Comparison of ENCODE assay signal across 13 cellular contexts in genomic region chr11:128424271-128424709, GRCh38.
DNase-seq lines count a peak whose midpoint lies in the region; ATAC-seq, FAIRE-seq and TF ChIP-seq lines count a peak whose summit lies in the region.
"Had no signal": no experiment of that assay in that cellular context is flagged by ENCODE, and none has a peak within 500 bp of the region (broad histone marks: within the 10 kb centered on the region; RNA-seq: fewer than 3 reads in every experiment).

No MANE protein-coding gene starts in this region.

- H3K36me3 ChIP-seq in SK-N-SH (replicated peaks in 1 of 2; ENCODE audit: control insufficient read depth in 1 of 2, insufficient read depth in 2 of 2, low read length in 1 of 2), result no peaks in the 10 kb centered on the region
- no peaks in the 10 kb centered on the region for H3K36me3 ChIP-seq in gastroesophageal sphincter
- no peaks in the 10 kb centered on the region for H3K36me3 ChIP-seq in mucosa of rectum (ENCODE audit: control insufficient read depth in 2 of 2, insufficient read depth in 2 of 2, low read length in 2 of 2)
- H3K36me3 ChIP-seq in suprapubic skin, result no peaks in the 10 kb centered on the region

- H4K20me1 ChIP-seq in SK-N-SH (ENCODE audit: insufficient read depth), result no peaks in the 10 kb centered on the region

- H3K4me1 ChIP-seq in SK-N-SH (ENCODE audit: control insufficient read depth in 1 of 2, insufficient read depth in 2 of 2, low read depth in 1 of 2, low read length in 1 of 2) (peaks cover 16 to 52% of the 10 kb centered on the region in 2 experiments; a peak in 3 of 4 replicates), gastroesophageal sphincter (peaks cover 0 to 50% (median 20%) of the 10 kb centered on the region in 3 donors), mucosa of rectum (ENCODE audit: control insufficient read depth in 2 of 2, insufficient read depth in 2 of 2, low read length in 2 of 2) (peaks cover 20 to 26% of the 10 kb centered on the region in 2 donors), suprapubic skin (peaks cover 10% of the 10 kb centered on the region)

- CTCF ChIA-PET in SK-N-SH (lab: Yijun Ruan, JAX), result interaction anchor here (0.9 to 2.1 kb wide), 3 partner anchors 10 to 252 kb away, joined by 3 to 9 read pairs (median 4); no protein-coding TSS in a partner anchor

- H3K4me3 ChIP-seq in SK-N-SH (ENCODE audit: low read depth in 2 of 2, low read length in 1 of 2) (no peak overlapping the region), gastroesophageal sphincter (no peak overlapping the region), mucosa of rectum (ENCODE audit: low read length in 2 of 2) (peak overlapping the region in 1 of 2 donors; percentile 39), suprapubic skin (no peak overlapping the region)

- H3K9me3 ChIP-seq in SK-N-SH (no peaks in the 10 kb centered on the region), gastroesophageal sphincter (no peaks in the 10 kb centered on the region), mucosa of rectum (ENCODE audit: control insufficient read depth in 2 of 2, low read length in 2 of 2) (no peaks in the 10 kb centered on the region), suprapubic skin (no peaks in the 10 kb centered on the region)

- no peak for TF ChIP-seq RAD21 in SK-N-SH (IDR thresholded peaks at IDR 0.05; ENCODE audit: low read length)

- H3K27me3 ChIP-seq in SK-N-SH (ENCODE audit: insufficient read depth) (no peaks in the 10 kb centered on the region), gastroesophageal sphincter (no peaks in the 10 kb centered on the region), mucosa of rectum (ENCODE audit: control insufficient read depth in 2 of 2, insufficient read depth in 2 of 2, low read length in 2 of 2) (no peaks in the 10 kb centered on the region), suprapubic skin (no peaks in the 10 kb centered on the region)

- H3K9me2 ChIP-seq in SK-N-SH, result no peaks in the 10 kb centered on the region

- TF ChIP-seq EP300 in SK-N-SH (IDR thresholded peaks at IDR 0.05; ENCODE audit: borderline replicate concordance in 1 of 2, low read depth in 1 of 2, low read length in 1 of 2), result no peak
- TF ChIP-seq EP300 in gastroesophageal sphincter (IDR thresholded peaks at IDR 0.05), result no peak
- no peak for TF ChIP-seq EP300 in suprapubic skin (IDR thresholded peaks at IDR 0.05)

- H3K4me2 ChIP-seq in SK-N-SH, result no peak overlapping the region

- DNase-seq in SK-N-SH (no peak), suprapubic skin (ENCODE audit: low spot score in 2 of 2) (no peak), kidney glomerular epithelial cell (lab: John Stamatoyannopoulos, UW) (no peak), hippocampal formation (lab: John Stamatoyannopoulos, UW) (no peak), GM19239 (ENCODE audit: insufficient read length, low spot score) (no peak)
- DNase-seq: activated B cell treated with CpG ODN at 0.5 μM for 24 hours; NCI-H1105; stimulated activated CD4-positive, alpha-beta T cell treated with anti-CD3 and anti-CD28 coated beads, Interleukin-4, amount 100 ng/mL, for 4 hours had no signal

- POLR2A ChIA-PET in SK-N-SH (lab: Yijun Ruan, JAX), result no interaction called here

- no peak for FAIRE-seq in GM19239 (lab: Jason Lieb, UNC)
- FAIRE-seq: endothelial cell of umbilical vein had no signal

- H3K27ac ChIP-seq in SK-N-SH (ENCODE audit: low read depth in 2 of 2, low read length in 1 of 2) (0 out of 4 replicates have a peak overlapping the region, but pooled peaks of 1 of the 2 experiments have one; percentile 29), gastroesophageal sphincter (peak overlapping the region in 3 of 4 donors; percentile 55 to 72 (median 71)), mucosa of rectum (ENCODE audit: low read depth in 2 of 2, low read length in 2 of 2) (peak overlapping the region; percentile 89 to 95), suprapubic skin (peak overlapping the region; percentile 5)

- WGBS in SK-N-SH (ENCODE audit: low lambda C conversion rate), result 74% methylated on average over 8 of the region's 8 CpGs
- WGBS in gastroesophageal sphincter (ENCODE audit: low coverage in 1 of 2), 2 donors, result 4 to 17% methylated on average over 6 to 7 of the region's 8 CpGs
- 35% methylated on average over 8 of the region's 8 CpGs for WGBS in suprapubic skin

- peak; percentile 85 for ATAC-seq in gastroesophageal sphincter
- ATAC-seq in HG02870 (IDR thresholded peaks at IDR 0.05; ENCODE audit: unreplicated experiment), result no peak
- ATAC-seq: activated naive CD4-positive, alpha-beta T cell treated with anti-CD3 and anti-CD28 coated beads, Interleukin-2, amount 50 U/mL, for 72 hours had no signal

- peak overlapping the region; percentile 48; the same call in 1 of the 2 replicates for H2AFZ ChIP-seq in SK-N-SH (ENCODE audit: low read depth)

- TF ChIP-seq POLR2A in gastroesophageal sphincter (IDR thresholded peaks at IDR 0.05) (no peak), suprapubic skin (IDR thresholded peaks at IDR 0.05) (no peak)

- H3K79me2 ChIP-seq in SK-N-SH (ENCODE audit: insufficient read depth), result no peaks in the 10 kb centered on the region

- H3K9ac ChIP-seq in SK-N-SH, result no peak overlapping the region
- H3K9ac ChIP-seq in mucosa of rectum (ENCODE audit: low read depth in 1 of 2, low read length in 2 of 2), result peak overlapping the region; percentile 34 to 70

- TF ChIP-seq CTCF in SK-N-SH (IDR thresholded peaks at IDR 0.05) (no peak), gastroesophageal sphincter (IDR thresholded peaks at IDR 0.05) (no peak), suprapubic skin (IDR thresholded peaks at IDR 0.05) (no peak)

- no peaks in the 10 kb centered on the region for H3F3A ChIP-seq in SK-N-SH (replicated peaks; ENCODE audit: insufficient read depth)

TF ChIP-seq in SK-N-SH, 30 proteins besides CTCF, POLR2A, EP300 and RAD21:
- TF ChIP-seq FOXM1 (IDR thresholded peaks at IDR 0.05; ENCODE audit: low read depth) (no peak), MAX (IDR thresholded peaks at IDR 0.05; ENCODE audit: low read depth) (no peak), ELF1 (IDR thresholded peaks at IDR 0.05) (no peak), MXI1 (IDR thresholded peaks at IDR 0.05; ENCODE audit: low read depth, low read length) (no peak), POLR2AphosphoS5 (IDR thresholded peaks at IDR 0.05; ENCODE audit: low read depth, low read length) (no peak), JUND (IDR thresholded peaks at IDR 0.05) (no peak), ZBTB33 (IDR thresholded peaks at IDR 0.05; ENCODE audit: borderline replicate concordance, low read depth) (no peak), SIN3A (IDR thresholded peaks at IDR 0.05; ENCODE audit: borderline replicate concordance, low read depth, low read length) (no peak), TEAD4 (IDR thresholded peaks at IDR 0.05; ENCODE audit: borderline replicate concordance, insufficient read depth) (no peak)
- TF ChIP-seq, protein P1, sequence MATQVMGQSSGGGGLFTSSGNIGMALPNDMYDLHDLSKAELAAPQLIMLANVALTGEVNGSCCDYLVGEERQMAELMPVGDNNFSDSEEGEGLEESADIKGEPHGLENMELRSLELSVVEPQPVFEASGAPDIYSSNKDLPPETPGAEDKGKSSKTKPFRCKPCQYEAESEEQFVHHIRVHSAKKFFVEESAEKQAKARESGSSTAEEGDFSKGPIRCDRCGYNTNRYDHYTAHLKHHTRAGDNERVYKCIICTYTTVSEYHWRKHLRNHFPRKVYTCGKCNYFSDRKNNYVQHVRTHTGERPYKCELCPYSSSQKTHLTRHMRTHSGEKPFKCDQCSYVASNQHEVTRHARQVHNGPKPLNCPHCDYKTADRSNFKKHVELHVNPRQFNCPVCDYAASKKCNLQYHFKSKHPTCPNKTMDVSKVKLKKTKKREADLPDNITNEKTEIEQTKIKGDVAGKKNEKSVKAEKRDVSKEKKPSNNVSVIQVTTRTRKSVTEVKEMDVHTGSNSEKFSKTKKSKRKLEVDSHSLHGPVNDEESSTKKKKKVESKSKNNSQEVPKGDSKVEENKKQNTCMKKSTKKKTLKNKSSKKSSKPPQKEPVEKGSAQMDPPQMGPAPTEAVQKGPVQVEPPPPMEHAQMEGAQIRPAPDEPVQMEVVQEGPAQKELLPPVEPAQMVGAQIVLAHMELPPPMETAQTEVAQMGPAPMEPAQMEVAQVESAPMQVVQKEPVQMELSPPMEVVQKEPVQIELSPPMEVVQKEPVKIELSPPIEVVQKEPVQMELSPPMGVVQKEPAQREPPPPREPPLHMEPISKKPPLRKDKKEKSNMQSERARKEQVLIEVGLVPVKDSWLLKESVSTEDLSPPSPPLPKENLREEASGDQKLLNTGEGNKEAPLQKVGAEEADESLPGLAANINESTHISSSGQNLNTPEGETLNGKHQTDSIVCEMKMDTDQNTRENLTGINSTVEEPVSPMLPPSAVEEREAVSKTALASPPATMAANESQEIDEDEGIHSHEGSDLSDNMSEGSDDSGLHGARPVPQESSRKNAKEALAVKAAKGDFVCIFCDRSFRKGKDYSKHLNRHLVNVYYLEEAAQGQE (IDR thresholded peaks at IDR 0.05; ENCODE audit: low read depth, low read length), result no peak
TF ChIP-seq in SK-N-SH: peak in this region for 0.
